18 cellular contexts compared by ENCODE assay signal in genomic region chr6:20444786-20445271, GRCh38. TPM values are rescaled to one million over a fixed set of nuclear protein-coding genes. Genes with fewer than 3 reads are reported as not detected.
DNase-seq lines count a peak whose midpoint lies in the region; ATAC-seq lines count a peak whose summit lies in the region.
"Had no signal": no experiment of that assay in that cellular context is flagged by ENCODE, and none has a peak within 500 bp of the region (broad histone marks: within the 10 kb centered on the region; RNA-seq: fewer than 3 reads in every experiment).

No MANE protein-coding gene starts in this region.

- H3K4me1 Mint-ChIP-seq in activated CD4-positive, alpha-beta T cell treated with anti-CD3 and anti-CD28 coated beads, Interleukin-2, amount 10 ng/mL, durations not matched to agents 24 days and 14 days: peaks cover 26% of the 10 kb centered on the region
- H3K4me1 Mint-ChIP-seq in stimulated activated effector memory CD8-positive, alpha-beta T cell treated with anti-CD3 and anti-CD28 coated beads, Interleukin-12 subunit alpha, Interleukin-12 subunit beta, amount 100 ng/mL, for 72 hours: peaks cover 40% of the 10 kb centered on the region
- peaks cover 11% of the 10 kb centered on the region for H3K4me1 Mint-ChIP-seq in activated naive CD4-positive, alpha-beta T cell treated with anti-CD3 and anti-CD28 coated beads, Interleukin-2, amount 10 ng/mL, durations not matched to agents 7 days and 5 days

- H3K9me3 Mint-ChIP-seq in activated CD4-positive, alpha-beta T cell treated with anti-CD3 and anti-CD28 coated beads, Interleukin-2, amount 10 ng/mL, durations not matched to agents 24 days and 14 days: no peaks in the 10 kb centered on the region
- no peaks in the 10 kb centered on the region for H3K9me3 Mint-ChIP-seq in stimulated activated effector memory CD8-positive, alpha-beta T cell treated with anti-CD3 and anti-CD28 coated beads, Interleukin-12 subunit alpha, Interleukin-12 subunit beta, amount 100 ng/mL, for 72 hours
- H3K9me3 Mint-ChIP-seq in activated naive CD4-positive, alpha-beta T cell treated with anti-CD3 and anti-CD28 coated beads, Interleukin-2, amount 10 ng/mL, durations not matched to agents 7 days and 5 days: peaks cover 2% of the 10 kb centered on the region
- H3K9me3 Mint-ChIP-seq: activated T-cell treated with anti-CD3 and anti-CD28 coated beads, Interleukin-2, amount 50 U/mL, for 24 hours; nephron; stimulated activated memory B cell treated with anti-CD40 and anti-IgM and Interleukin-4, amounts not matched to agents 10 μg/mL and 1 μg/mL and 100 μg/mL, for 72 hours had no signal

- no peak for DNase-seq in activated CD4-positive, alpha-beta T cell treated with anti-CD3 and anti-CD28 coated beads, Interleukin-2, amount 10 ng/mL, durations not matched to agents 24 days and 14 days
- DNase-seq in activated CD4-positive, alpha-beta T cell treated with anti-CD3 and anti-CD28 coated beads for 48 hours: no peak
- peak; percentile 44 for DNase-seq in M059J (ENCODE audit: low read depth)
- peak; percentile 7 for DNase-seq in dermis blood vessel endothelial cell
- DNase-seq in stimulated activated effector memory CD8-positive, alpha-beta T cell treated with anti-CD3 and anti-CD28 coated beads, Interleukin-12 subunit alpha, Interleukin-12 subunit beta, amount 100 ng/mL, for 72 hours (ENCODE audit: low spot score in 2 of 2): no peak
- no peak for DNase-seq in NK-92 treated with Interleukin-12 subunit alpha and Interleukin-12 subunit beta, amount 100 ng/mL, for 24 hours (lab: John Stamatoyannopoulos, UW)
- no peak for DNase-seq in activated T-cell treated with anti-CD3 and anti-CD28 coated beads for 4 hours
- no peak for DNase-seq in activated naive CD4-positive, alpha-beta T cell treated with anti-CD3 and anti-CD28 coated beads, Interleukin-2, amount 10 ng/mL, durations not matched to agents 7 days and 5 days
- DNase-seq: ACHN; activated CD4-positive, alpha-beta T cell treated with anti-CD3 and anti-CD28 coated beads for 1 hour; activated T-cell treated with anti-CD3 and anti-CD28 coated beads, Interleukin-2, amount 50 U/mL, for 24 hours; cortex of kidney; KG1; NCI-H1436; right lobe of liver had no signal

- H3K27ac Mint-ChIP-seq in activated CD4-positive, alpha-beta T cell treated with anti-CD3 and anti-CD28 coated beads, Interleukin-2, amount 10 ng/mL, durations not matched to agents 24 days and 14 days: peak overlapping the region; percentile 72
- peak overlapping the region; percentile 58 for H3K27ac Mint-ChIP-seq in stimulated activated effector memory CD8-positive, alpha-beta T cell treated with anti-CD3 and anti-CD28 coated beads, Interleukin-12 subunit alpha, Interleukin-12 subunit beta, amount 100 ng/mL, for 72 hours
- H3K27ac Mint-ChIP-seq in activated naive CD4-positive, alpha-beta T cell treated with anti-CD3 and anti-CD28 coated beads, Interleukin-2, amount 10 ng/mL, durations not matched to agents 7 days and 5 days: no peak overlapping the region
- H3K27ac Mint-ChIP-seq: nephron; stimulated activated memory B cell treated with anti-CD40 and anti-IgM and Interleukin-4, amounts not matched to agents 10 μg/mL and 1 μg/mL and 100 μg/mL, for 72 hours had no signal

- intact Hi-C loops in activated CD4-positive, alpha-beta T cell treated with anti-CD3 and anti-CD28 coated beads, Interleukin-2, amount 10 ng/mL, durations not matched to agents 24 days and 14 days (cut with micrococcal nuclease): loop anchor here (5.0 kb wide), 1 partner anchor 43 kb away; the partner anchor contains the start of gene E2F3

- no peak overlapping the region for H3K4me3 Mint-ChIP-seq in activated CD4-positive, alpha-beta T cell treated with anti-CD3 and anti-CD28 coated beads, Interleukin-2, amount 10 ng/mL, durations not matched to agents 24 days and 14 days
- H3K4me3 Mint-ChIP-seq in stimulated activated effector memory CD8-positive, alpha-beta T cell treated with anti-CD3 and anti-CD28 coated beads, Interleukin-12 subunit alpha, Interleukin-12 subunit beta, amount 100 ng/mL, for 72 hours: no peak overlapping the region
- no peak overlapping the region for H3K4me3 Mint-ChIP-seq in activated naive CD4-positive, alpha-beta T cell treated with anti-CD3 and anti-CD28 coated beads, Interleukin-2, amount 10 ng/mL, durations not matched to agents 7 days and 5 days
- H3K4me3 Mint-ChIP-seq: activated T-cell treated with anti-CD3 and anti-CD28 coated beads, Interleukin-2, amount 50 U/mL, for 24 hours; nephron; stimulated activated memory B cell treated with anti-CD40 and anti-IgM and Interleukin-4, amounts not matched to agents 10 μg/mL and 1 μg/mL and 100 μg/mL, for 72 hours had no signal

- H3K27me3 Mint-ChIP-seq in activated CD4-positive, alpha-beta T cell treated with anti-CD3 and anti-CD28 coated beads, Interleukin-2, amount 10 ng/mL, durations not matched to agents 24 days and 14 days: no peaks in the 10 kb centered on the region
- no peaks in the 10 kb centered on the region for H3K27me3 Mint-ChIP-seq in activated naive CD4-positive, alpha-beta T cell treated with anti-CD3 and anti-CD28 coated beads, Interleukin-2, amount 10 ng/mL, durations not matched to agents 7 days and 5 days
- H3K27me3 Mint-ChIP-seq: activated T-cell treated with anti-CD3 and anti-CD28 coated beads, Interleukin-2, amount 50 U/mL, for 24 hours; stimulated activated memory B cell treated with anti-CD40 and anti-IgM and Interleukin-4, amounts not matched to agents 10 μg/mL and 1 μg/mL and 100 μg/mL, for 72 hours had no signal

- ATAC-seq in stimulated activated effector memory CD8-positive, alpha-beta T cell treated with anti-CD3 and anti-CD28 coated beads, Interleukin-12 subunit alpha, Interleukin-12 subunit beta, amount 100 ng/mL, for 72 hours: peak; percentile 58
- ATAC-seq: Panc1; right lobe of liver; stimulated activated memory B cell treated with anti-CD40 and anti-IgM and Interleukin-4, amounts not matched to agents 10 μg/mL and 1 μg/mL and 100 μg/mL, for 72 hours had no signal

- CTCF ChIA-PET in activated naive CD4-positive, alpha-beta T cell treated with anti-CD3 and anti-CD28 coated beads, Interleukin-2, amount 10 ng/mL, durations not matched to agents 7 days and 5 days (lab: Charles Lee): no interaction called here

- peaks cover 29% of the 10 kb centered on the region for H3K36me3 Mint-ChIP-seq in activated CD4-positive, alpha-beta T cell treated with anti-CD3 and anti-CD28 coated beads, Interleukin-2, amount 10 ng/mL, durations not matched to agents 24 days and 14 days (ENCODE audit: low read depth)
- peaks cover 38% of the 10 kb centered on the region for H3K36me3 Mint-ChIP-seq in stimulated activated effector memory CD8-positive, alpha-beta T cell treated with anti-CD3 and anti-CD28 coated beads, Interleukin-12 subunit alpha, Interleukin-12 subunit beta, amount 100 ng/mL, for 72 hours
- peaks cover 51% of the 10 kb centered on the region for H3K36me3 Mint-ChIP-seq in activated naive CD4-positive, alpha-beta T cell treated with anti-CD3 and anti-CD28 coated beads, Interleukin-2, amount 10 ng/mL, durations not matched to agents 7 days and 5 days

RNA-seq across cellular contexts. Expression of gene E2F3, which starts 43.1 kb away (rescaled TPM):
- total RNA-seq in activated CD4-positive, alpha-beta T cell treated with anti-CD3 and anti-CD28 coated beads, Interleukin-2, amount 10 ng/mL, durations not matched to agents 24 days and 14 days: 27.1 and 28.0 TPM in 2 replicates
- total RNA-seq in M059J (2014; rRNA removed; shearing (Covaris generic)): 13.0 and 15.8 TPM in 2 replicates
- total RNA-seq in dermis blood vessel endothelial cell: 5.8 and 9.7 TPM in 2 replicates

Comparison
In these comparisons a context has a peak if more than half of its experiments do, and no peak if none do; other contexts are left out.
1. DNase-seq: peak in M059J (single experiment) and dermis blood vessel endothelial cell (single experiment); none in activated CD4-positive, alpha-beta T cell treated with anti-CD3 and anti-CD28 coated beads, Interleukin-2, amount 10 ng/mL, durations not matched to agents 24 days and 14 days (single experiment), activated CD4-positive, alpha-beta T cell treated with anti-CD3 and anti-CD28 coated beads for 48 hours (single experiment), stimulated activated effector memory CD8-positive, alpha-beta T cell treated with anti-CD3 and anti-CD28 coated beads, Interleukin-12 subunit alpha, Interleukin-12 subunit beta, amount 100 ng/mL, for 72 hours (0 of 2), NK-92 treated with Interleukin-12 subunit alpha and Interleukin-12 subunit beta, amount 100 ng/mL, for 24 hours (single experiment), activated T-cell treated with anti-CD3 and anti-CD28 coated beads for 4 hours (single experiment) and activated naive CD4-positive, alpha-beta T cell treated with anti-CD3 and anti-CD28 coated beads, Interleukin-2, amount 10 ng/mL, durations not matched to agents 7 days and 5 days (single experiment).